In genomic region chr15:35748105-35748504, GRCh38 we compare ENCODE assay signal across 38 cellular contexts.
"Had no signal": no experiment of that assay in that cellular context is flagged by ENCODE, and none has a peak within 500 bp of the region (broad histone marks: within the 10 kb centered on the region; RNA-seq: fewer than 3 reads in every experiment).

No MANE protein-coding gene starts in this region.

- H3K36me3 Mint-ChIP-seq: activated CD4-positive, alpha-beta memory T cell treated with anti-CD3 and anti-CD28 coated beads for 36 hours; activated naive CD4-positive, alpha-beta T cell treated with anti-CD3 and anti-CD28 coated beads, Interleukin-2, amount 10 ng/mL, durations not matched to agents 7 days and 5 days; activated naive CD4-positive, alpha-beta T cell treated with anti-CD3 and anti-CD28 coated beads, Interleukin-2, amount 50 U/mL, for 24 hours; activated naive CD8-positive, alpha-beta T cell; activated naive CD8-positive, alpha-beta T cell treated with anti-CD3 and anti-CD28 coated beads, Interleukin-2, amount 10 ng/mL, durations not matched to agents 7 days and 5 days; brain had no signal

- H3K9me3 ChIP-seq: ascending aorta had no signal

- FAIRE-seq: bronchial epithelial cell, TTC549 had no signal

- DNase-seq: activated CD4-positive, alpha-beta memory T cell treated with anti-CD3 and anti-CD28 coated beads for 36 hours; activated CD4-positive, alpha-beta T cell treated with anti-CD3 and anti-CD28 coated beads for 4 hours; activated CD4-positive, alpha-beta T cell treated with anti-CD3 and anti-CD28 coated beads, Interleukin-2, amount 10 ng/mL, durations not matched to agents 24 days and 14 days; activated CD4-positive, alpha-beta T cell treated with anti-CD3 and anti-CD28 coated beads, Interleukin-2, amount 50 U/mL, for 1 hour; activated CD4-positive, alpha-beta T cell treated with anti-CD3 and anti-CD28 coated beads, Interleukin-2, amount 50 U/mL, for 4 hours; activated CD4-positive, CD25-positive, alpha-beta regulatory T cell; activated CD4-positive, CD25-positive, alpha-beta regulatory T cell treated with anti-CD3 and anti-CD28 coated beads, Interleukin-2, amount 50 U/mL, for 72 hours; activated CD8-positive, alpha-beta memory T cell treated with anti-CD3 and anti-CD28 coated beads, Interleukin-2, amount 50 U/mL, for 4 hours; activated CD8-positive, alpha-beta T cell treated with anti-CD3 and anti-CD28 coated beads for 36 hours; activated effector memory CD4-positive, alpha-beta T cell treated with Interleukin-2 at 50 U/mL for 16 hours; activated gamma-delta T cell; activated naive CD4-positive, alpha-beta T cell treated with anti-CD3 and anti-CD28 coated beads, Interleukin-2, amount 10 ng/mL, durations not matched to agents 7 days and 5 days; activated naive CD4-positive, alpha-beta T cell treated with Interleukin-2 at 50 U/mL for 16 hours; activated naive CD8-positive, alpha-beta T cell treated with anti-CD3 and anti-CD28 coated beads, Interleukin-2, amount 10 ng/mL, durations not matched to agents 7 days and 5 days; activated naive CD8-positive, alpha-beta T cell treated with anti-CD3 and anti-CD28 coated beads, Interleukin-2, amount 50 U/mL, for 24 hours; activated T-cell treated with anti-CD3 and anti-CD28 coated beads for 4 hours; activated T-cell treated with anti-CD3 and anti-CD28 coated beads, Interleukin-2, amount 50 U/mL, for 1 hour; activated T-cell treated with anti-CD3 and anti-CD28 coated beads, Interleukin-2, amount 50 U/mL, for 4 hours; activated T-cell treated with anti-CD3 and anti-CD28 coated beads, Interleukin-2, amount 50 U/mL, for 72 hours; amygdala; anterior cingulate cortex; caudate nucleus; cerebellar nuclear complex; T-helper 1 cell; T-helper 2 cell; T-helper 9 cell had no signal

- ATAC-seq: activated CD8-positive, alpha-beta T cell treated with anti-CD3 and anti-CD28 coated beads for 36 hours; activated naive CD8-positive, alpha-beta T cell treated with anti-CD3 and anti-CD28 coated beads, Interleukin-2, amount 50 U/mL, for 24 hours; activated T-cell treated with anti-CD3 and anti-CD28 coated beads, Interleukin-2, amount 50 U/mL, for 4 hours; activated T-cell treated with anti-CD3 and anti-CD28 coated beads, Interleukin-2, amount 50 U/mL, for 72 hours had no signal

- H3K9me3 Mint-ChIP-seq: activated CD4-positive, alpha-beta memory T cell treated with anti-CD3 and anti-CD28 coated beads for 36 hours; activated CD8-positive, alpha-beta T cell treated with anti-CD3 and anti-CD28 coated beads for 36 hours; activated naive CD4-positive, alpha-beta T cell treated with anti-CD3 and anti-CD28 coated beads, Interleukin-2, amount 10 ng/mL, durations not matched to agents 7 days and 5 days; activated naive CD4-positive, alpha-beta T cell treated with anti-CD3 and anti-CD28 coated beads, Interleukin-2, amount 50 U/mL, for 24 hours; activated T-cell treated with anti-CD3 and anti-CD28 coated beads, Interleukin-2, amount 50 U/mL, for 4 hours; activated T-helper 2 cell treated with anti-CD3 and anti-CD28 coated beads, Interferon-gamma antibody, Interleukin-2, Interleukin-4, amounts not matched to agents 10 μg/mL and 5 μg/mL and 100 μg/mL, durations not matched to agents 14 hours and 24 hours and 36 hours; central memory CD8-positive, alpha-beta T cell; T-helper 1 cell treated with Interleukin-12 subunit alpha and Interleukin-12 subunit beta and Interleukin-4 antibody, amounts not matched to agents 30 μg/mL and 1 μg/mL, for 36 hours; T-helper 2 cell treated with Interferon-gamma antibody and Interleukin-4, amounts not matched to agents 5 μg/mL and 100 μg/mL, for 36 hours had no signal

- H3K27me3 ChIP-seq: ascending aorta, cardiac muscle cell had no signal

- H3K27ac ChIP-seq: ascending aorta, cardiac muscle cell, VCaP had no signal

- H3K36me3 ChIP-seq: ascending aorta, cardiac muscle cell had no signal

- H3K4me3 Mint-ChIP-seq: activated CD4-positive, alpha-beta memory T cell treated with anti-CD3 and anti-CD28 coated beads for 36 hours; activated CD4-positive, alpha-beta T cell treated with anti-CD3 and anti-CD28 coated beads, Interleukin-2, amount 10 ng/mL, durations not matched to agents 24 days and 14 days; activated CD8-positive, alpha-beta T cell treated with anti-CD3 and anti-CD28 coated beads for 36 hours; activated naive CD4-positive, alpha-beta T cell treated with anti-CD3 and anti-CD28 coated beads, Interleukin-2, amount 10 ng/mL, durations not matched to agents 7 days and 5 days; activated naive CD4-positive, alpha-beta T cell treated with anti-CD3 and anti-CD28 coated beads, Interleukin-2, amount 50 U/mL, for 24 hours; activated naive CD8-positive, alpha-beta T cell; activated naive CD8-positive, alpha-beta T cell treated with anti-CD3 and anti-CD28 coated beads, Interleukin-2, amount 10 ng/mL, durations not matched to agents 7 days and 5 days; activated naive CD8-positive, alpha-beta T cell treated with anti-CD3 and anti-CD28 coated beads, Interleukin-2, amount 50 U/mL, for 24 hours; activated T-cell treated with anti-CD3 and anti-CD28 coated beads, Interleukin-2, amount 50 U/mL, for 4 hours; activated T-cell treated with anti-CD3 and anti-CD28 coated beads, Interleukin-2, amount 50 U/mL, for 72 hours; brain; central memory CD8-positive, alpha-beta T cell; T-helper 1 cell treated with Interleukin-12 subunit alpha and Interleukin-12 subunit beta and Interleukin-4 antibody, amounts not matched to agents 30 μg/mL and 1 μg/mL, for 36 hours; T-helper 2 cell treated with Interferon-gamma antibody and Interleukin-4, amounts not matched to agents 5 μg/mL and 100 μg/mL, for 36 hours had no signal

- H3K4me1 Mint-ChIP-seq: activated CD4-positive, alpha-beta T cell treated with anti-CD3 and anti-CD28 coated beads, Interleukin-2, amount 10 ng/mL, durations not matched to agents 24 days and 14 days; activated naive CD4-positive, alpha-beta T cell treated with anti-CD3 and anti-CD28 coated beads, Interleukin-2, amount 10 ng/mL, durations not matched to agents 7 days and 5 days; activated naive CD4-positive, alpha-beta T cell treated with anti-CD3 and anti-CD28 coated beads, Interleukin-2, amount 50 U/mL, for 24 hours; activated naive CD8-positive, alpha-beta T cell treated with anti-CD3 and anti-CD28 coated beads, Interleukin-2, amount 10 ng/mL, durations not matched to agents 7 days and 5 days; activated naive CD8-positive, alpha-beta T cell treated with anti-CD3 and anti-CD28 coated beads, Interleukin-2, amount 50 U/mL, for 24 hours; central memory CD8-positive, alpha-beta T cell had no signal

- H3K4me3 ChIP-seq: ascending aorta, cardiac muscle cell had no signal

- H3K27me3 Mint-ChIP-seq: activated CD4-positive, alpha-beta T cell treated with anti-CD3 and anti-CD28 coated beads, Interleukin-2, amount 10 ng/mL, durations not matched to agents 24 days and 14 days; activated naive CD4-positive, alpha-beta T cell treated with anti-CD3 and anti-CD28 coated beads, Interleukin-2, amount 10 ng/mL, durations not matched to agents 7 days and 5 days; brain had no signal

- H3K27ac Mint-ChIP-seq: activated CD4-positive, alpha-beta memory T cell treated with anti-CD3 and anti-CD28 coated beads for 36 hours; activated CD4-positive, alpha-beta T cell treated with anti-CD3 and anti-CD28 coated beads, Interleukin-2, amount 10 ng/mL, durations not matched to agents 24 days and 14 days; activated CD8-positive, alpha-beta T cell treated with anti-CD3 and anti-CD28 coated beads for 36 hours; activated naive CD4-positive, alpha-beta T cell treated with anti-CD3 and anti-CD28 coated beads, Interleukin-2, amount 10 ng/mL, durations not matched to agents 7 days and 5 days; activated naive CD4-positive, alpha-beta T cell treated with anti-CD3 and anti-CD28 coated beads, Interleukin-2, amount 50 U/mL, for 24 hours; activated naive CD8-positive, alpha-beta T cell; activated naive CD8-positive, alpha-beta T cell treated with anti-CD3 and anti-CD28 coated beads, Interleukin-2, amount 10 ng/mL, durations not matched to agents 7 days and 5 days; activated naive CD8-positive, alpha-beta T cell treated with anti-CD3 and anti-CD28 coated beads, Interleukin-2, amount 50 U/mL, for 24 hours; activated T-cell treated with anti-CD3 and anti-CD28 coated beads, Interleukin-2, amount 50 U/mL, for 72 hours; activated T-helper 2 cell treated with anti-CD3 and anti-CD28 coated beads, Interferon-gamma antibody, Interleukin-2, Interleukin-4, amounts not matched to agents 10 μg/mL and 5 μg/mL and 100 μg/mL, durations not matched to agents 14 hours and 24 hours and 36 hours; brain; T-helper 1 cell treated with Interleukin-12 subunit alpha and Interleukin-12 subunit beta and Interleukin-4 antibody, amounts not matched to agents 30 μg/mL and 1 μg/mL, for 36 hours; T-helper 2 cell treated with Interferon-gamma antibody and Interleukin-4, amounts not matched to agents 5 μg/mL and 100 μg/mL, for 36 hours had no signal
